ENCODE assay signal across 2 cellular contexts in genomic region chr20:17558941-17559304, GRCh38.
A peak's percentile ranks its signal among the peaks of the same experiment; 100 is the strongest.
TF ChIP-seq lines count a peak whose summit lies in the region.

No MANE protein-coding gene starts in this region.

TF ChIP-seq in A549, 52 proteins besides CTCF, POLR2A, EP300 and RAD21:
- TF ChIP-seq ZNF302 (CRISPR knock-in tag; IDR thresholded peaks at IDR 0.05) (0 out of 2 replicates have a peak, but pooled peaks have one; percentile 42), FOXS1 (CRISPR knock-in tag; IDR thresholded peaks at IDR 0.05) (0 out of 2 replicates have a peak, but pooled peaks have one; percentile 48), KDM5A (IDR thresholded peaks at IDR 0.05) (no peak), BCL3 (IDR thresholded peaks at IDR 0.05) (no peak), RCOR1 (IDR thresholded peaks at IDR 0.05; ENCODE audit: low read depth, low read length) (no peak), HOXB5 (CRISPR knock-in tag; IDR thresholded peaks at IDR 0.05) (0 out of 2 replicates have a peak, but pooled peaks have one; percentile 14), MYC (IDR thresholded peaks at IDR 0.05; ENCODE audit: borderline replicate concordance, low read length) (no peak), MAZ (IDR thresholded peaks at IDR 0.05; ENCODE audit: borderline replicate concordance, low read depth, low read length) (no peak), CHD4 (IDR thresholded peaks at IDR 0.05; ENCODE audit: borderline replicate concordance) (no peak), TP53 (CRISPR knock-in tag; IDR thresholded peaks at IDR 0.05) (no peak), HOXA7 (CRISPR knock-in tag; IDR thresholded peaks at IDR 0.05) (peak; percentile 50; the same call in 1 of the 2 replicates), HDAC2 (IDR thresholded peaks at IDR 0.05) (no peak), NFE2L2 (conservative IDR thresholded peaks at IDR 0.05; ENCODE audit: low read length) (0 out of 2 replicates have a peak, but pooled peaks have one; percentile 15), BHLHE40 (IDR thresholded peaks at IDR 0.05; ENCODE audit: low read depth, low read length) (no peak)
TF ChIP-seq in A549: peak in this region for 5.

TF ChIP-seq in IMR-90, 13 proteins besides CTCF, POLR2A, EP300 and RAD21:
- TF ChIP-seq ELK1 (IDR thresholded peaks at IDR 0.05; ENCODE audit: borderline replicate concordance, low read depth, low read length), result no peak
- no peak for TF ChIP-seq MAZ (IDR thresholded peaks at IDR 0.05; ENCODE audit: borderline replicate concordance, low read depth, low read length)
- no peak for TF ChIP-seq SMC3 (IDR thresholded peaks at IDR 0.05; ENCODE audit: low read depth, low read length)
- no peak for TF ChIP-seq USF2 (IDR thresholded peaks at IDR 0.05; ENCODE audit: low read depth, low read length)
- TF ChIP-seq CEBPB (IDR thresholded peaks at IDR 0.05; ENCODE audit: low read depth, low read length), result no peak
- TF ChIP-seq NFE2L2 (IDR thresholded peaks at IDR 0.05; ENCODE audit: low read depth, low read length), result no peak
- TF ChIP-seq FOS (IDR thresholded peaks at IDR 0.05; ENCODE audit: low read depth, low read length), result no peak
- no peak for TF ChIP-seq RCOR1 (IDR thresholded peaks at IDR 0.05; ENCODE audit: insufficient replicate concordance, low read length)
- TF ChIP-seq RFX5 (IDR thresholded peaks at IDR 0.05; ENCODE audit: low read depth, low read length), result no peak
- no peak for TF ChIP-seq MXI1 (IDR thresholded peaks at IDR 0.05; ENCODE audit: borderline replicate concordance, low read depth, low read length)
- no peak for TF ChIP-seq CHD1 (IDR thresholded peaks at IDR 0.05; ENCODE audit: low read depth, low read length)
- TF ChIP-seq MAFK (IDR thresholded peaks at IDR 0.05; ENCODE audit: low read depth, low read length), result no peak
- TF ChIP-seq BHLHE40 (IDR thresholded peaks at IDR 0.05; ENCODE audit: low read depth, low read length), result no peak
